Comparison of ENCODE assay signal across 1 cellular context in genomic region chr14:24145700-24146621, GRCh38.
TF ChIP-seq lines count a peak whose summit lies in the region.

Gene PSME2 (minus strand): TSS chr14:24146610. CDS start chr14:24146581, 29 bp downstream.

TF ChIP-seq in HepG2, 621 proteins besides CTCF, POLR2A, EP300 and RAD21 (continued from another document and continues in another):
- TF ChIP-seq ZNF142 (CRISPR knock-in tag; IDR thresholded peaks at IDR 0.05) (0 out of 2 replicates have a peak, but pooled peaks have one; percentile 10), TMF1 (CRISPR knock-in tag; IDR thresholded peaks at IDR 0.05; ENCODE audit: low read depth) (no peak; the same call in 1 of the 2 replicates), ZNF234 (CRISPR knock-in tag; conservative IDR thresholded peaks at IDR 0.05) (no peak), ZNF432 (CRISPR knock-in tag; IDR thresholded peaks at IDR 0.05; ENCODE audit: borderline replicate concordance) (no peak), NR2F1 (CRISPR knock-in tag; IDR thresholded peaks at IDR 0.05) (peak in 1 of 2 experiments; percentile 46; a peak in 1 of 4 replicates), NFE2L1 (CRISPR knock-in tag; IDR thresholded peaks at IDR 0.05; ENCODE audit: borderline replicate concordance) (peak; percentile 57; the same call in 1 of the 2 replicates), ZNF781 (CRISPR knock-in tag; IDR thresholded peaks at IDR 0.05; ENCODE audit: borderline replicate concordance, not compliant biosample characterization) (peak; percentile 41), ZNF362 (CRISPR knock-in tag; IDR thresholded peaks at IDR 0.05; ENCODE audit: borderline replicate concordance) (no peak), SRSF9 (IDR thresholded peaks at IDR 0.05; ENCODE audit: borderline replicate concordance, insufficient read depth, low read depth, low read length, poor library complexity, severe bottlenecking) (no peak), ATRX (CRISPR knock-in tag; IDR thresholded peaks at IDR 0.05; ENCODE audit: borderline replicate concordance) (peak; percentile 90; the same call in 1 of the 2 replicates), ZNF343 (CRISPR knock-in tag; IDR thresholded peaks at IDR 0.05) (no peak), ATF2 (CRISPR knock-in tag; IDR thresholded peaks at IDR 0.05) (peak; percentile 33; the same call in 1 of the 2 replicates), EZH2 (conservative IDR thresholded peaks at IDR 0.05; ENCODE audit: low read depth, low read length) (no peak), FOXK2 (IDR thresholded peaks at IDR 0.05) (no peak), ZNF275 (CRISPR knock-in tag; IDR thresholded peaks at IDR 0.05; ENCODE audit: borderline replicate concordance) (0 out of 2 replicates have a peak, but pooled peaks have one; percentile 8), BHLHE40 (IDR thresholded peaks at IDR 0.05; ENCODE audit: low read length) (no peak), ZNF782 (CRISPR knock-in tag; IDR thresholded peaks at IDR 0.05; ENCODE audit: borderline replicate concordance) (no peak), PITX1 (CRISPR knock-in tag; IDR thresholded peaks at IDR 0.05) (0 out of 2 replicates have a peak, but pooled peaks have one; percentile 13), MBD4 (IDR thresholded peaks at IDR 0.05; ENCODE audit: borderline replicate concordance, low read length) (no peak), NCOA1 (CRISPR knock-in tag; IDR thresholded peaks at IDR 0.05) (no peak), GATAD2A (CRISPR knock-in tag; IDR thresholded peaks at IDR 0.05) (no peak), IRF2 (CRISPR knock-in tag; IDR thresholded peaks at IDR 0.05) (peak; percentile 99), MTA3 (CRISPR knock-in tag; IDR thresholded peaks at IDR 0.05) (0 out of 2 replicates have a peak, but pooled peaks have one; percentile 86), ZNF737 (CRISPR knock-in tag; IDR thresholded peaks at IDR 0.05; ENCODE audit: borderline replicate concordance) (no peak), LBX2 (CRISPR knock-in tag; IDR thresholded peaks at IDR 0.05; ENCODE audit: borderline replicate concordance) (peak; percentile 81; the same call in 1 of the 2 replicates), ZNF274 (CRISPR knock-in tag; IDR thresholded peaks at IDR 0.05) (peak; percentile 83; the same call in 1 of the 2 replicates), THAP8 (CRISPR knock-in tag; IDR thresholded peaks at IDR 0.05; ENCODE audit: borderline replicate concordance) (no peak), ZBTB10 (CRISPR knock-in tag; IDR thresholded peaks at IDR 0.05; ENCODE audit: borderline replicate concordance) (no peak), ZNF33A (CRISPR knock-in tag; IDR thresholded peaks at IDR 0.05; ENCODE audit: borderline replicate concordance) (no peak), HDAC1 (CRISPR knock-in tag; IDR thresholded peaks at IDR 0.05) (no peak), ZBTB8A (CRISPR knock-in tag; IDR thresholded peaks at IDR 0.05; ENCODE audit: borderline replicate concordance, low read depth) (no peak), ISL2 (CRISPR knock-in tag; IDR thresholded peaks at IDR 0.05) (no peak; the same call in none of the 2 replicates), ZNF775 (CRISPR knock-in tag; IDR thresholded peaks at IDR 0.05; ENCODE audit: borderline replicate concordance) (no peak), ZNF570 (CRISPR knock-in tag; IDR thresholded peaks at IDR 0.05; ENCODE audit: borderline replicate concordance) (0 out of 2 replicates have a peak, but pooled peaks have one; percentile 32), STAT6 (CRISPR knock-in tag; IDR thresholded peaks at IDR 0.05; ENCODE audit: borderline replicate concordance) (0 out of 2 replicates have a peak, but pooled peaks have one; percentile 69), BCL6 (CRISPR knock-in tag; IDR thresholded peaks at IDR 0.05) (no peak; the same call in 1 of the 2 replicates), HNRNPH1 (optimal IDR thresholded peaks at IDR 0.05; ENCODE audit: low read depth, low read length) (no peak), SPEN (CRISPR knock-in tag; IDR thresholded peaks at IDR 0.05; ENCODE audit: low read depth) (no peak), NFKB2 (CRISPR knock-in tag; IDR thresholded peaks at IDR 0.05; ENCODE audit: borderline replicate concordance) (no peak), YY1 (IDR thresholded peaks at IDR 0.05; ENCODE audit: insufficient read depth, insufficient replicate concordance, low read depth, low read length) (no peak), ZNF644 (CRISPR knock-in tag; IDR thresholded peaks at IDR 0.05; ENCODE audit: low read depth) (no peak), CC2D1A (CRISPR knock-in tag; IDR thresholded peaks at IDR 0.05) (no peak), MIXL1 (CRISPR knock-in tag; IDR thresholded peaks at IDR 0.05) (no peak), NR2F2 (IDR thresholded peaks at IDR 0.05; ENCODE audit: borderline replicate concordance, low read depth) (no peak), FOXC1 (CRISPR knock-in tag; IDR thresholded peaks at IDR 0.05; ENCODE audit: borderline replicate concordance) (no peak), ZNF572 (CRISPR knock-in tag; IDR thresholded peaks at IDR 0.05) (no peak), ZNF577 (CRISPR knock-in tag; IDR thresholded peaks at IDR 0.05; ENCODE audit: borderline replicate concordance, low read depth) (no peak), ZNF335 (CRISPR knock-in tag; IDR thresholded peaks at IDR 0.05) (no peak), SNRNP70 (IDR thresholded peaks at IDR 0.05; ENCODE audit: low read depth, low read length) (no peak), RBFOX2 (IDR thresholded peaks at IDR 0.05; ENCODE audit: low read depth, low read length) (0 out of 2 replicates have a peak, but pooled peaks have one; percentile 24), FIP1L1 (IDR thresholded peaks at IDR 0.05; ENCODE audit: borderline replicate concordance, insufficient read depth, low read depth, low read length) (no peak), HOXA3 (CRISPR knock-in tag; IDR thresholded peaks at IDR 0.05) (no peak)
